Comparison of ENCODE assay signal across 27 cellular contexts in genomic region chr14:73973497-73973896, GRCh38. TPM values are rescaled to one million over a fixed set of nuclear protein-coding genes. Genes with fewer than 3 reads are reported as not detected.
DNase-seq lines count a peak whose midpoint lies in the region; ATAC-seq, FAIRE-seq and TF ChIP-seq lines count a peak whose summit lies in the region.
"Had no signal": no experiment of that assay in that cellular context is flagged by ENCODE, and none has a peak within 500 bp of the region (broad histone marks: within the 10 kb centered on the region; RNA-seq: fewer than 3 reads in every experiment).

No MANE protein-coding gene starts in this region.

- no peaks in the 10 kb centered on the region for H3K9me3 ChIP-seq in neural progenitor cell (ENCODE audit: low read depth)
- H3K9me3 ChIP-seq: heart right ventricle, MG63, right atrium auricular region, SK-N-SH had no signal

- no peak for TF ChIP-seq CTCF in neural progenitor cell (IDR thresholded peaks at IDR 0.05)

- no peak overlapping the region for H3K4me3 ChIP-seq in neural progenitor cell
- H3K4me3 ChIP-seq: GM23338, heart right ventricle, MG63, right atrium auricular region had no signal

- FAIRE-seq in GM12891 (lab: Jason Lieb, UNC): peak; percentile 43
- FAIRE-seq: colon had no signal

- no peaks in the 10 kb centered on the region for H3K36me3 ChIP-seq in neural progenitor cell
- H3K36me3 ChIP-seq: MG63 had no signal

- no peaks in the 10 kb centered on the region for H3K27me3 ChIP-seq in neural progenitor cell
- H3K27me3 ChIP-seq: brain microvascular endothelial cell, heart right ventricle, MG63, right atrium auricular region had no signal

- H3K4me1 ChIP-seq in neural progenitor cell: no peaks in the 10 kb centered on the region

- H3F3A ChIP-seq in neural progenitor cell (ENCODE audit: low read depth): no peaks in the 10 kb centered on the region

- H3K36me3 Mint-ChIP-seq in neural progenitor cell: peaks cover 5% of the 10 kb centered on the region
- peaks cover 24 to 41% of the 10 kb centered on the region in 2 donors for H3K36me3 Mint-ChIP-seq in stimulated activated naive B cell treated with anti-CD40 and anti-IgM and Interleukin-4, amounts not matched to agents 10 μg/mL and 1 μg/mL and 100 μg/mL, for 72 hours
- H3K36me3 Mint-ChIP-seq: natural killer cell treated with Interleukin-12 subunit alpha and Interleukin-12 subunit beta and Interleukin-15 and Interleukin-18, amount 100 ng/mL, for 72 hours had no signal

- no peaks in the 10 kb centered on the region for H3K9me3 Mint-ChIP-seq in neural progenitor cell
- H3K9me3 Mint-ChIP-seq in stimulated activated naive B cell treated with anti-CD40 and anti-IgM and Interleukin-4, amounts not matched to agents 10 μg/mL and 1 μg/mL and 100 μg/mL, for 72 hours: no peaks in the 10 kb centered on the region
- H3K9me3 Mint-ChIP-seq: CD4-positive, alpha-beta T cell; GM23338; natural killer cell treated with Interleukin-12 subunit alpha and Interleukin-12 subunit beta and Interleukin-15 and Interleukin-18, amount 100 ng/mL, for 72 hours; stimulated activated naive CD8-positive, alpha-beta T cell treated with anti-CD3 and anti-CD28 coated beads, Interleukin-15, Interleukin-2, amounts not matched to agents 100 ng/mL and 50 ng/mL, for 24 hours had no signal

- H3K27ac Mint-ChIP-seq in neural progenitor cell: no peak overlapping the region
- H3K27ac Mint-ChIP-seq in stimulated activated naive B cell treated with anti-CD40 and anti-IgM and Interleukin-4, amounts not matched to agents 10 μg/mL and 1 μg/mL and 100 μg/mL, for 72 hours: no peak overlapping the region
- H3K27ac Mint-ChIP-seq: CD4-positive, alpha-beta T cell; GM23338; natural killer cell treated with Interleukin-12 subunit alpha and Interleukin-12 subunit beta and Interleukin-15 and Interleukin-18, amount 100 ng/mL, for 72 hours; stimulated activated naive CD8-positive, alpha-beta T cell treated with anti-CD3 and anti-CD28 coated beads, Interleukin-15, Interleukin-2, amounts not matched to agents 100 ng/mL and 50 ng/mL, for 24 hours; T-helper 17 cell had no signal

- H3K4me3 Mint-ChIP-seq in neural progenitor cell: no peak overlapping the region
- no peak overlapping the region for H3K4me3 Mint-ChIP-seq in stimulated activated naive B cell treated with anti-CD40 and anti-IgM and Interleukin-4, amounts not matched to agents 10 μg/mL and 1 μg/mL and 100 μg/mL, for 72 hours
- H3K4me3 Mint-ChIP-seq: CD4-positive, alpha-beta T cell; GM23338; natural killer cell treated with Interleukin-12 subunit alpha and Interleukin-12 subunit beta and Interleukin-15 and Interleukin-18, amount 100 ng/mL, for 72 hours; stimulated activated naive CD8-positive, alpha-beta T cell treated with anti-CD3 and anti-CD28 coated beads, Interleukin-15, Interleukin-2, amounts not matched to agents 100 ng/mL and 50 ng/mL, for 24 hours; T-helper 17 cell had no signal

- no peak overlapping the region for H3K4me2 ChIP-seq in neural progenitor cell
- H3K4me2 ChIP-seq: GM23338, SK-N-SH had no signal

- no peaks in the 10 kb centered on the region for H3K4me1 Mint-ChIP-seq in neural progenitor cell
- no peaks in the 10 kb centered on the region for H3K4me1 Mint-ChIP-seq in stimulated activated naive B cell treated with anti-CD40 and anti-IgM and Interleukin-4, amounts not matched to agents 10 μg/mL and 1 μg/mL and 100 μg/mL, for 72 hours
- H3K4me1 Mint-ChIP-seq: T-helper 17 cell had no signal

- TF ChIP-seq POLR2A in GM12891 (IDR thresholded peaks at IDR 0.05; ENCODE audit: low read depth, low read length): no peak

- no peak overlapping the region for H3K27ac ChIP-seq in neural progenitor cell
- H3K27ac ChIP-seq: brain microvascular endothelial cell, heart right ventricle, right atrium auricular region, RWPE1 had no signal

- peaks cover 2% of the 10 kb centered on the region for H3K27me3 Mint-ChIP-seq in neural progenitor cell (ENCODE audit: insufficient read depth, low read depth)
- no peaks in the 10 kb centered on the region for H3K27me3 Mint-ChIP-seq in stimulated activated naive B cell treated with anti-CD40 and anti-IgM and Interleukin-4, amounts not matched to agents 10 μg/mL and 1 μg/mL and 100 μg/mL, for 72 hours
- H3K27me3 Mint-ChIP-seq: CD4-positive, alpha-beta T cell; natural killer cell treated with Interleukin-12 subunit alpha and Interleukin-12 subunit beta and Interleukin-15 and Interleukin-18, amount 100 ng/mL, for 72 hours; stimulated activated naive CD8-positive, alpha-beta T cell treated with anti-CD3 and anti-CD28 coated beads, Interleukin-15, Interleukin-2, amounts not matched to agents 100 ng/mL and 50 ng/mL, for 24 hours; T-helper 17 cell had no signal

- H3K9ac ChIP-seq in neural progenitor cell: peak overlapping the region; percentile 32
- H3K9ac ChIP-seq: SK-N-SH had no signal

- ATAC-seq in GM18519 (IDR thresholded peaks at IDR 0.05; ENCODE audit: low FRiP score, unreplicated experiment): no peak
- no peak for ATAC-seq in stimulated activated naive B cell treated with anti-CD40 and anti-IgM and Interleukin-4, amounts not matched to agents 10 μg/mL and 1 μg/mL and 100 μg/mL, for 72 hours (replicated peaks)
- no peak for ATAC-seq in GM18867 (IDR thresholded peaks at IDR 0.05; ENCODE audit: unreplicated experiment)
- ATAC-seq: natural killer cell treated with Interleukin-12 subunit alpha and Interleukin-12 subunit beta and Interleukin-15 and Interleukin-18, amount 100 ng/mL, for 72 hours; T-helper 17 cell had no signal

- H2AFZ ChIP-seq in neural progenitor cell (replicated peaks): no peak overlapping the region
- H2AFZ ChIP-seq: GM23338 had no signal

- no peaks in the 10 kb centered on the region for H4K20me1 ChIP-seq in neural progenitor cell (ENCODE audit: low read depth)

- H3K79me2 ChIP-seq in neural progenitor cell (ENCODE audit: low read depth): no peaks in the 10 kb centered on the region

- DNase-seq in GM12891 (ENCODE audit: insufficient read length, low spot score) (no peak), NCI-H1105 (lab: John Stamatoyannopoulos, UW) (peak; percentile 17), NCI-H524 (lab: John Stamatoyannopoulos, UW) (peak; percentile 80 to 90), neural progenitor cell (ENCODE audit: low spot score) (no peak)
- DNase-seq in stimulated activated naive B cell treated with anti-CD40 and anti-IgM and Interleukin-4, amounts not matched to agents 10 μg/mL and 1 μg/mL and 100 μg/mL, for 72 hours: no peak
- DNase-seq: activated CD8-positive, alpha-beta memory T cell treated with anti-CD3 and anti-CD28 coated beads for 24 hours; activated gamma-delta T cell treated with Interleukin-2 at 50 U/mL for 16 hours; activated T-cell treated with anti-CD3 and anti-CD28 coated beads, Interleukin-2, amount 50 U/mL, for 1 hour; brain microvascular endothelial cell; CD4-positive, alpha-beta T cell; effector CD8-positive, alpha-beta T cell; GF-D8; heart right ventricle; MG63; midbrain; NCI-H146; NCI-H510A; SK-N-SH; T-helper 17 cell had no signal

TF ChIP-seq in GM12891, 5 proteins besides CTCF, POLR2A, EP300 and RAD21:
- TF ChIP-seq TAF1 (IDR thresholded peaks at IDR 0.05; ENCODE audit: low read depth, low read length): no peak
- no peak for TF ChIP-seq SPI1 (IDR thresholded peaks at IDR 0.05; ENCODE audit: low read depth, low read length)
- TF ChIP-seq PAX5 (IDR thresholded peaks at IDR 0.05; ENCODE audit: insufficient read depth, low read length, severe bottlenecking): no peak
- TF ChIP-seq POU2F2 (IDR thresholded peaks at IDR 0.05; ENCODE audit: low read depth, low read length): no peak
- no peak for TF ChIP-seq POLR2AphosphoS5 (IDR thresholded peaks at IDR 0.05; ENCODE audit: low read depth, low read length)

RNA-seq across cellular contexts. Expression of gene COQ6, which starts 23.4 kb away (rescaled TPM):
- polyA plus RNA-seq in GM12891 (2012; ENCODE audit: low read depth, missing spikeins): 15.1 TPM
- total RNA-seq in neural progenitor cell (ENCODE audit: low replicate concordance): 17.9 and 19.7 TPM in 2 replicates

RNA-seq across cellular contexts. Expression of gene FAM161B, which starts 23.6 kb away (rescaled TPM):
- 0.50 TPM for polyA plus RNA-seq in GM12891 (2012; ENCODE audit: low read depth, missing spikeins)
- 0.13 and 1.4 TPM in 2 replicates for total RNA-seq in neural progenitor cell (ENCODE audit: low replicate concordance)

RNA-seq across cellular contexts. Expression of gene ENTPD5, which starts 45.6 kb away (rescaled TPM):
- polyA plus RNA-seq in GM12891 (2012; ENCODE audit: low read depth, missing spikeins): 4.5 TPM
- 12.7 and 13.4 TPM in 2 replicates for total RNA-seq in neural progenitor cell (ENCODE audit: low replicate concordance)

RNA-seq across cellular contexts. Expression of gene BBOF1, which starts 45.7 kb away (rescaled TPM):
- 1.9 TPM for polyA plus RNA-seq in GM12891 (2012; ENCODE audit: low read depth, missing spikeins)
- 2.0 and 4.6 TPM in 2 replicates for total RNA-seq in neural progenitor cell (ENCODE audit: low replicate concordance)

Comparison
In these comparisons a context has a peak if more than half of its experiments do, and no peak if none do; other contexts are left out.
1. DNase-seq: peak in NCI-H1105 (single experiment) and NCI-H524 (2 of 2); none in GM12891 (single experiment), neural progenitor cell (single experiment) and stimulated activated naive B cell treated with anti-CD40 and anti-IgM and Interleukin-4, amounts not matched to agents 10 μg/mL and 1 μg/mL and 100 μg/mL, for 72 hours (single experiment).